Comparison of ENCODE assay signal across 8 cellular contexts in genomic region chr2:26848336-26849055, GRCh38. TPM values are rescaled to one million over a fixed set of nuclear protein-coding genes. Genes with fewer than 3 reads are reported as not detected.
DNase-seq lines count a peak whose midpoint lies in the region; ATAC-seq and TF ChIP-seq lines count a peak whose summit lies in the region.

No MANE protein-coding gene starts in this region.

- peaks cover 99% of the 10 kb centered on the region for H3K27me3 ChIP-seq in gastroesophageal sphincter

- H3K4me3 Mint-ChIP-seq in natural killer cell: peak overlapping the region; percentile 50

- DNase-seq in NCI-H1694 (lab: John Stamatoyannopoulos, UW) (peak; percentile 20), NCI-H1694 treated with DMSO at 0.1 percent for 48 hours (lab: John Stamatoyannopoulos, UW) (no peak), NCI-H748 (lab: John Stamatoyannopoulos, UW; ENCODE audit: unreplicated experiment) (peak; percentile 75), cerebellum (ENCODE audit: low spot score) (peak; percentile 34), natural killer cell (peak; percentile 15), SKM-1 treated with dmso at 0.1 percent for 144 hours (lab: John Stamatoyannopoulos, UW; ENCODE audit: unreplicated experiment) (no peak)

- intact Hi-C loops in natural killer cell (cut with micrococcal nuclease): loop anchor here (10.0 kb wide), 2 partner anchors 76 to 436 kb away; partner anchors contain the start of gene TRIM54

- H3K27ac ChIP-seq in gastroesophageal sphincter: no peak overlapping the region

- H3K4me3 ChIP-seq in gastroesophageal sphincter: peak overlapping the region in 1 of 2 donors; percentile 50

- no peaks in the 10 kb centered on the region for H3K36me3 Mint-ChIP-seq in natural killer cell

- H3K27ac Mint-ChIP-seq in natural killer cell: no peak overlapping the region

- no peaks in the 10 kb centered on the region for H3K36me3 ChIP-seq in gastroesophageal sphincter

- TF ChIP-seq CTCF in natural killer cell (IDR thresholded peaks at IDR 0.05) (no peak), gastroesophageal sphincter (IDR thresholded peaks at IDR 0.05) (no peak)

- H3K9me3 ChIP-seq in gastroesophageal sphincter: no peaks in the 10 kb centered on the region

- H3K4me1 Mint-ChIP-seq in natural killer cell: peaks cover 0 to 13% of the 10 kb centered on the region in 2 donors

- peaks cover 0 to 40% (median 32%) of the 10 kb centered on the region in 3 donors for H3K4me1 ChIP-seq in gastroesophageal sphincter

- 0% methylated on average over 5 of the region's 75 CpGs; no CpG with 5 or more reads in 1 of the 2 donors for WGBS in gastroesophageal sphincter (ENCODE audit: low coverage in 1 of 2), 2 donors

- ATAC-seq in natural killer cell: peak in 2 of 3 donors; percentile 22 to 36
- no peak for ATAC-seq in GM18502 (IDR thresholded peaks at IDR 0.05; ENCODE audit: poor library complexity, unreplicated experiment)
- no peak for ATAC-seq in gastroesophageal sphincter

- H3K9me3 Mint-ChIP-seq in natural killer cell: no peaks in the 10 kb centered on the region

- no peak for TF ChIP-seq POLR2A in gastroesophageal sphincter (IDR thresholded peaks at IDR 0.05)

- no peak for TF ChIP-seq EP300 in gastroesophageal sphincter (IDR thresholded peaks at IDR 0.05)

- peaks cover 40 to 50% of the 10 kb centered on the region in 2 donors for H3K27me3 Mint-ChIP-seq in natural killer cell (ENCODE audit: low read depth in 2 of 2)

RNA-seq across cellular contexts. Expression of gene DPYSL5, which starts 0.6 kb away (rescaled TPM):
- total RNA-seq in cerebellum (90.2 TPM), natural killer cell (not detected), gastroesophageal sphincter (1 to 10 TPM in 1 of 4 donors, under 1 TPM in 1, not detected in 2; 0.40 to 2.4 TPM)

Comparison
In these comparisons a context has a peak if more than half of its experiments do, and no peak if none do; other contexts are left out.
1. DNase-seq: peak in NCI-H1694 (single experiment), NCI-H748 (single experiment), cerebellum (single experiment) and natural killer cell (single experiment); none in NCI-H1694 treated with DMSO at 0.1 percent for 48 hours (single experiment) and SKM-1 treated with dmso at 0.1 percent for 144 hours (single experiment).
2. ATAC-seq: peak in natural killer cell (2 of 3); none in GM18502 (single experiment) and gastroesophageal sphincter (single experiment).
3. RNA of gene DPYSL5, which starts 0.6 kb away (total RNA-seq): 90.2 TPM in cerebellum (single experiment); 0.40 to 2.4 TPM in gastroesophageal sphincter and not detected in natural killer cell; every median in the first group is over 10 times any median in the second.